ENCODE assay signal across 8 cellular contexts in genomic region chr7:28062197-28062988, GRCh38.
DNase-seq lines count a peak whose midpoint lies in the region; ATAC-seq and TF ChIP-seq lines count a peak whose summit lies in the region.

No MANE protein-coding gene starts in this region.

- peaks cover 6% of the 10 kb centered on the region for H3K36me3 Mint-ChIP-seq in mesothelial cell of epicardium

- peaks cover 11% of the 10 kb centered on the region for H3K9me3 Mint-ChIP-seq in mesothelial cell of epicardium

- no peak overlapping the region for H3K4me3 ChIP-seq in GM06990 (replicated peaks; ENCODE audit: low read depth, low read length)

- no peaks in the 10 kb centered on the region for H3K27me3 Mint-ChIP-seq in mesothelial cell of epicardium (ENCODE audit: low read depth)

- H3K27ac Mint-ChIP-seq in mesothelial cell of epicardium: peak overlapping the region; percentile 28

- H3K27me3 ChIP-seq in GM06990 (replicated peaks; ENCODE audit: control insufficient read depth, insufficient read depth, low read length): no peaks in the 10 kb centered on the region

- H3K4me1 Mint-ChIP-seq in mesothelial cell of epicardium: peaks cover 37% of the 10 kb centered on the region

- peak; percentile 49 for ATAC-seq in HG03060 (IDR thresholded peaks at IDR 0.05; ENCODE audit: low read depth, unreplicated experiment)
- no peak for ATAC-seq in HG03460 (IDR thresholded peaks at IDR 0.05; ENCODE audit: unreplicated experiment)

- peak; percentile 82 for TF ChIP-seq CTCF in GM06990 (IDR thresholded peaks at IDR 0.05; ENCODE audit: insufficient read depth, low read length, poor library complexity, severe bottlenecking)
- peak; percentile 14 for TF ChIP-seq CTCF in mesothelial cell of epicardium (IDR thresholded peaks at IDR 0.05; ENCODE audit: unreplicated experiment)

- H3K36me3 ChIP-seq in GM06990 (ENCODE audit: control insufficient read depth, insufficient read depth, low read length): no peaks in the 10 kb centered on the region

- H3K4me3 Mint-ChIP-seq in mesothelial cell of epicardium: no peak overlapping the region

- DNase-seq in GM06990 (ENCODE audit: extremely low read depth, insufficient read length) (peak; percentile 4), NCI-H2227 (lab: John Stamatoyannopoulos, UW; ENCODE audit: unreplicated experiment) (peak; percentile 81), mesothelial cell of epicardium (ENCODE audit: low spot score in 2 of 2, unreplicated experiment in 2 of 2) (peak in 1 of 2 experiments; percentile 53), superior temporal gyrus (ENCODE audit: extremely low spot score) (peak; percentile 77)
- peak in 3 of 4 experiments; percentile 4 to 34 (median 8) for DNase-seq in activated CD4-positive, CD25-positive, alpha-beta regulatory T cell (lab: John Stamatoyannopoulos, UW)
- DNase-seq in effector CD4-positive, alpha-beta T cell: peak; percentile 9
